ENCODE assay signal across 1 cellular context in the genomic region with DNA sequence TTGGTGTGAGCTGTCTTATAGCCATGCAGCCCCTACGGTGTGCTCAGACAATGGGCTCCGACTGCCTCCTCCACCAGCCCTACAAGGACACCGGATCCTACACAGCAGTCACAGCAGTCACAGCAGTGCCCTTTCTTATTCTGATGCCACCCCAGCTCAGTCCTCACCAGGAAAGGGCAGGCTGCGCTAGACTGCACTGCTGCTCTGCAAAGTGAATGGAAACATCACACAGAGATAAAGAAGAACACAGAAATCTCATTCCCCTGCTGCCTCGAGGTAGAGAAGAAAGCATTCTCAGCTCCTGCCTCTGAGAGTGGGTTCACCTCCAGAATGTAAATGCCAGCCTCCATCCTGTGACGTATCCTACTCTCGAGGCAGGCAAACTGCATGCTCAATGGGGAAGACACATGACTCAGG.
TF ChIP-seq lines count a peak whose summit lies in the region.

No MANE protein-coding gene starts in this region.

TF ChIP-seq in H1, 55 proteins besides CTCF, POLR2A, EP300 and RAD21:
- TF ChIP-seq CREB1 (IDR thresholded peaks at IDR 0.05) (peak; percentile 51), POLR2AphosphoS5 (IDR thresholded peaks at IDR 0.05; ENCODE audit: low read depth, low read length) (no peak), BRCA1 (IDR thresholded peaks at IDR 0.05; ENCODE audit: low read depth, low read length) (no peak), ZNF274 (IDR thresholded peaks at IDR 0.05; ENCODE audit: borderline replicate concordance, extremely low read depth, low read length) (no peak), CHD2 (IDR thresholded peaks at IDR 0.05; ENCODE audit: low read length) (peak; percentile 56; the same call in 1 of the 2 replicates), RBBP5 (IDR thresholded peaks at IDR 0.05; ENCODE audit: borderline replicate concordance, low read depth, low read length) (no peak), CBX8 (IDR thresholded peaks at IDR 0.05; ENCODE audit: borderline replicate concordance, low read depth, low read length) (no peak), KDM5A (IDR thresholded peaks at IDR 0.05; ENCODE audit: low read length) (no peak), MAX (IDR thresholded peaks at IDR 0.05) (peak; percentile 68; the same call in 1 of the 2 replicates), EZH2 (IDR thresholded peaks at IDR 0.05; ENCODE audit: low read depth, low read length, severe bottlenecking) (peak; percentile 27), TEAD4 (IDR thresholded peaks at IDR 0.05; ENCODE audit: low read depth, low read length) (peak; percentile 50; the same call in 1 of the 2 replicates), CTBP2 (IDR thresholded peaks at IDR 0.05; ENCODE audit: borderline replicate concordance, insufficient read depth, insufficient read length, low read length) (peak; percentile 86), GTF2F1 (IDR thresholded peaks at IDR 0.05; ENCODE audit: borderline replicate concordance, low read depth, low read length) (no peak), SP4 (IDR thresholded peaks at IDR 0.05; ENCODE audit: low read length) (peak; percentile 74; the same call in 1 of the 2 replicates), HDAC2 (IDR thresholded peaks at IDR 0.05; ENCODE audit: borderline replicate concordance in 1 of 2, low read depth in 2 of 2, low read length in 2 of 2) (peak; percentile 81 to 98; a peak in 3 of 4 replicates), NRF1 (IDR thresholded peaks at IDR 0.05; ENCODE audit: low read depth, low read length) (no peak), YY1 (IDR thresholded peaks at IDR 0.05; ENCODE audit: low read depth, low read length) (peak; percentile 81), CHD7 (IDR thresholded peaks at IDR 0.05; ENCODE audit: insufficient replicate concordance, low read length) (peak; percentile 44), CHD1 (IDR thresholded peaks at IDR 0.05; ENCODE audit: low read depth, low read length) (no peak), MAFK (IDR thresholded peaks at IDR 0.05; ENCODE audit: low read depth, low read length) (no peak), TBP (IDR thresholded peaks at IDR 0.05; ENCODE audit: low read depth, low read length) (peak; percentile 19; the same call in 1 of the 2 replicates), BCL11A (IDR thresholded peaks at IDR 0.05; ENCODE audit: low read depth in 2 of 2, low read length in 2 of 2) (peak in 1 of 2 experiments; percentile 52), POU5F1 (IDR thresholded peaks at IDR 0.05; ENCODE audit: low read depth, low read length) (peak; percentile 91), TAF1 (IDR thresholded peaks at IDR 0.05; ENCODE audit: low read depth, low read length) (0 out of 2 replicates have a peak, but pooled peaks have one; percentile 26), NANOG (IDR thresholded peaks at IDR 0.05; ENCODE audit: insufficient read depth, low read depth, low read length, poor library complexity, severe bottlenecking) (peak; percentile 70), TCF12 (IDR thresholded peaks at IDR 0.05; ENCODE audit: low read depth, low read length) (peak; percentile 80; the same call in 1 of the 2 replicates), SUZ12 (IDR thresholded peaks at IDR 0.05; ENCODE audit: low read length) (no peak), SP2 (IDR thresholded peaks at IDR 0.05; ENCODE audit: low read length) (no peak), JUN (IDR thresholded peaks at IDR 0.05; ENCODE audit: low read depth, low read length) (no peak), GABPA (IDR thresholded peaks at IDR 0.05; ENCODE audit: borderline replicate concordance, insufficient read depth, low read length) (no peak), CEBPB (IDR thresholded peaks at IDR 0.05; ENCODE audit: low read depth, low read length) (no peak), RNF2 (IDR thresholded peaks at IDR 0.05; ENCODE audit: borderline replicate concordance, low read depth, low read length, missing control alignments, poor library complexity, severe bottlenecking) (no peak), KDM4A (IDR thresholded peaks at IDR 0.05; ENCODE audit: low read depth, low read length, severe bottlenecking) (no peak), EGR1 (IDR thresholded peaks at IDR 0.05; ENCODE audit: borderline replicate concordance, low read depth, low read length) (no peak; the same call in 1 of the 2 replicates), SP1 (IDR thresholded peaks at IDR 0.05; ENCODE audit: low read depth, low read length) (0 out of 2 replicates have a peak, but pooled peaks have one; percentile 19), TAF7 (optimal IDR thresholded peaks at IDR 0.05; ENCODE audit: borderline replicate concordance, low read depth, low read length) (peak; percentile 64), ASH2L (IDR thresholded peaks at IDR 0.05; ENCODE audit: low read length) (peak; percentile 76), KDM1A (IDR thresholded peaks at IDR 0.05; ENCODE audit: borderline replicate concordance, low read length) (peak; percentile 82; the same call in 1 of the 2 replicates), RXRA (IDR thresholded peaks at IDR 0.05; ENCODE audit: insufficient read depth, low read depth, low read length) (peak; percentile 71; the same call in 1 of the 2 replicates), BACH1 (IDR thresholded peaks at IDR 0.05; ENCODE audit: low read length) (no peak), SRF (IDR thresholded peaks at IDR 0.05; ENCODE audit: low read depth, low read length) (peak; percentile 69)
- TF ChIP-seq, protein P1, sequence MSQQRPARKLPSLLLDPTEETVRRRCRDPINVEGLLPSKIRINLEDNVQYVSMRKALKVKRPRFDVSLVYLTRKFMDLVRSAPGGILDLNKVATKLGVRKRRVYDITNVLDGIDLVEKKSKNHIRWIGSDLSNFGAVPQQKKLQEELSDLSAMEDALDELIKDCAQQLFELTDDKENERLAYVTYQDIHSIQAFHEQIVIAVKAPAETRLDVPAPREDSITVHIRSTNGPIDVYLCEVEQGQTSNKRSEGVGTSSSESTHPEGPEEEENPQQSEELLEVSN (IDR thresholded peaks at IDR 0.05) = 0 out of 2 replicates have a peak, but pooled peaks have one; percentile 21
- TF ChIP-seq, protein P2, sequence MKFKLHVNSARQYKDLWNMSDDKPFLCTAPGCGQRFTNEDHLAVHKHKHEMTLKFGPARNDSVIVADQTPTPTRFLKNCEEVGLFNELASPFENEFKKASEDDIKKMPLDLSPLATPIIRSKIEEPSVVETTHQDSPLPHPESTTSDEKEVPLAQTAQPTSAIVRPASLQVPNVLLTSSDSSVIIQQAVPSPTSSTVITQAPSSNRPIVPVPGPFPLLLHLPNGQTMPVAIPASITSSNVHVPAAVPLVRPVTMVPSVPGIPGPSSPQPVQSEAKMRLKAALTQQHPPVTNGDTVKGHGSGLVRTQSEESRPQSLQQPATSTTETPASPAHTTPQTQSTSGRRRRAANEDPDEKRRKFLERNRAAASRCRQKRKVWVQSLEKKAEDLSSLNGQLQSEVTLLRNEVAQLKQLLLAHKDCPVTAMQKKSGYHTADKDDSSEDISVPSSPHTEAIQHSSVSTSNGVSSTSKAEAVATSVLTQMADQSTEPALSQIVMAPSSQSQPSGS (IDR thresholded peaks at IDR 0.05; ENCODE audit: low read length) = peak; percentile 91; the same call in 1 of the 2 replicates
